In genomic region chr21:26147535-26147934, GRCh38 we compare ENCODE assay signal across 12 cellular contexts. TPM values are rescaled to one million over a fixed set of nuclear protein-coding genes. Genes with fewer than 3 reads are reported as not detected.
DNase-seq lines count a peak whose midpoint lies in the region; ATAC-seq and TF ChIP-seq lines count a peak whose summit lies in the region.
"Had no signal": no experiment of that assay in that cellular context is flagged by ENCODE, and none has a peak within 500 bp of the region (broad histone marks: within the 10 kb centered on the region; RNA-seq: fewer than 3 reads in every experiment).

No MANE protein-coding gene starts in this region.

- H3K27ac Mint-ChIP-seq in activated naive CD4-positive, alpha-beta T cell treated with anti-CD3 and anti-CD28 coated beads, Interleukin-2, amount 10 ng/mL, durations not matched to agents 7 days and 5 days: peak overlapping the region; percentile 39
- H3K27ac Mint-ChIP-seq in endothelial cell (ENCODE audit: unreplicated experiment) (peak overlapping the region; percentile 85), progenitor cell of endocrine pancreas (peak overlapping the region; percentile 91)
- H3K27ac Mint-ChIP-seq: CD8-positive, alpha-beta memory T cell had no signal

- no peaks in the 10 kb centered on the region for H3K36me3 Mint-ChIP-seq in activated naive CD4-positive, alpha-beta T cell treated with anti-CD3 and anti-CD28 coated beads, Interleukin-2, amount 10 ng/mL, durations not matched to agents 7 days and 5 days
- peaks cover 12% of the 10 kb centered on the region for H3K36me3 Mint-ChIP-seq in endothelial cell (ENCODE audit: low read depth, unreplicated experiment)
- H3K36me3 Mint-ChIP-seq in progenitor cell of endocrine pancreas (ENCODE audit: insufficient read depth): peaks cover 8% of the 10 kb centered on the region

- H3K9me3 Mint-ChIP-seq in activated naive CD4-positive, alpha-beta T cell treated with anti-CD3 and anti-CD28 coated beads, Interleukin-2, amount 10 ng/mL, durations not matched to agents 7 days and 5 days: no peaks in the 10 kb centered on the region
- H3K9me3 Mint-ChIP-seq in endothelial cell (ENCODE audit: unreplicated experiment) (no peaks in the 10 kb centered on the region), progenitor cell of endocrine pancreas (ENCODE audit: low read depth) (peaks cover under 1% of the 10 kb centered on the region)

- no peak for ATAC-seq in HG02938 (IDR thresholded peaks at IDR 0.05; ENCODE audit: unreplicated experiment)

- H3K4me3 Mint-ChIP-seq in activated naive CD4-positive, alpha-beta T cell treated with anti-CD3 and anti-CD28 coated beads, Interleukin-2, amount 10 ng/mL, durations not matched to agents 7 days and 5 days: no peak overlapping the region
- H3K4me3 Mint-ChIP-seq in endothelial cell (ENCODE audit: unreplicated experiment): peak overlapping the region; percentile 29
- no peak overlapping the region for H3K4me3 Mint-ChIP-seq in progenitor cell of endocrine pancreas (ENCODE audit: low read depth)

- CTCF ChIA-PET in activated naive CD4-positive, alpha-beta T cell treated with anti-CD3 and anti-CD28 coated beads, Interleukin-2, amount 10 ng/mL, durations not matched to agents 7 days and 5 days (lab: Charles Lee): interaction anchor here (0.6 kb wide), 1 partner anchor 73 kb away, joined by 3 read pairs; no protein-coding TSS in a partner anchor

- no peak for TF ChIP-seq CTCF in endothelial cell (IDR thresholded peaks at IDR 0.05; ENCODE audit: unreplicated experiment)
- no peak for TF ChIP-seq CTCF in progenitor cell of endocrine pancreas (IDR thresholded peaks at IDR 0.05; ENCODE audit: unreplicated experiment)

- no peak for DNase-seq in activated naive CD4-positive, alpha-beta T cell treated with anti-CD3 and anti-CD28 coated beads, Interleukin-2, amount 10 ng/mL, durations not matched to agents 7 days and 5 days
- DNase-seq in activated naive CD4-positive, alpha-beta T cell (lab: John Stamatoyannopoulos, UW): no peak
- DNase-seq in NCI-H82 treated with DMSO at 0.1 percent for 48 hours (lab: John Stamatoyannopoulos, UW; ENCODE audit: unreplicated experiment): peak; percentile 87
- no peak for DNase-seq in endothelial cell (ENCODE audit: low spot score)
- DNase-seq in progenitor cell of endocrine pancreas (ENCODE audit: low spot score, unreplicated experiment): no peak
- DNase-seq in activated naive CD4-positive, alpha-beta T cell treated with Interleukin-2 at 50 U/mL for 16 hours: no peak
- DNase-seq in DMS114 treated with DMSO at 0.1 percent for 48 hours (lab: John Stamatoyannopoulos, UW; ENCODE audit: unreplicated experiment): no peak
- DNase-seq: activated CD4-positive, alpha-beta T cell treated with anti-CD3 and anti-CD28 coated beads for 1 hour; esophagus squamous epithelium; uterus had no signal

- no peaks in the 10 kb centered on the region for H3K27me3 Mint-ChIP-seq in activated naive CD4-positive, alpha-beta T cell treated with anti-CD3 and anti-CD28 coated beads, Interleukin-2, amount 10 ng/mL, durations not matched to agents 7 days and 5 days
- H3K27me3 Mint-ChIP-seq in endothelial cell (ENCODE audit: unreplicated experiment) (no peaks in the 10 kb centered on the region), progenitor cell of endocrine pancreas (no peaks in the 10 kb centered on the region)

- H3K4me1 Mint-ChIP-seq in activated naive CD4-positive, alpha-beta T cell treated with anti-CD3 and anti-CD28 coated beads, Interleukin-2, amount 10 ng/mL, durations not matched to agents 7 days and 5 days: peaks cover 17% of the 10 kb centered on the region
- peaks cover 30% of the 10 kb centered on the region for H3K4me1 Mint-ChIP-seq in endothelial cell (ENCODE audit: unreplicated experiment)
- H3K4me1 Mint-ChIP-seq in progenitor cell of endocrine pancreas (ENCODE audit: low read depth): peaks cover 52% of the 10 kb centered on the region

RNA-seq across cellular contexts. Expression of gene APP, which starts 23.0 kb away (rescaled TPM):
- total RNA-seq in endothelial cell (ENCODE audit: unreplicated experiment): 1,137 TPM
- 611 and 631 TPM in 2 replicates for total RNA-seq in progenitor cell of endocrine pancreas

Comparison
In these comparisons a context has a peak if more than half of its experiments do, and no peak if none do; other contexts are left out.
1. H3K27ac Mint-ChIP-seq: peak in every context shown above with its lines; median percentile 91 in progenitor cell of endocrine pancreas; 85 in endothelial cell; 39 in activated naive CD4-positive, alpha-beta T cell treated with anti-CD3 and anti-CD28 coated beads, Interleukin-2, amount 10 ng/mL, durations not matched to agents 7 days and 5 days.